Comparison of ENCODE assay signal across 1 cellular context in genomic region chr6:131756039-131756438, GRCh38.
TF ChIP-seq lines count a peak whose summit lies in the region.

No MANE protein-coding gene starts in this region.

TF ChIP-seq in HepG2, 621 proteins besides CTCF, POLR2A, EP300 and RAD21:
- TF ChIP-seq CREBL2 (CRISPR knock-in tag; IDR thresholded peaks at IDR 0.05; ENCODE audit: borderline replicate concordance) (no peak), ZNF547 (CRISPR knock-in tag; IDR thresholded peaks at IDR 0.05) (no peak), GTF2F1 (IDR thresholded peaks at IDR 0.05; ENCODE audit: low read length) (no peak), YY1 (IDR thresholded peaks at IDR 0.05; ENCODE audit: insufficient read depth, insufficient replicate concordance, low read depth, low read length) (no peak), THYN1 (CRISPR knock-in tag; IDR thresholded peaks at IDR 0.05; ENCODE audit: borderline replicate concordance, low read depth) (no peak), ZNF615 (CRISPR knock-in tag; IDR thresholded peaks at IDR 0.05; ENCODE audit: borderline replicate concordance) (no peak), NCOR1 (IDR thresholded peaks at IDR 0.05; ENCODE audit: borderline replicate concordance, low read length) (no peak), KMT2B (CRISPR knock-in tag; IDR thresholded peaks at IDR 0.05) (no peak), ATF7 (IDR thresholded peaks at IDR 0.05) (0 out of 2 replicates have a peak, but pooled peaks have one; percentile 15), ATF7 (CRISPR knock-in tag; IDR thresholded peaks at IDR 0.05) (no peak), ZNF512B (CRISPR knock-in tag; IDR thresholded peaks at IDR 0.05; ENCODE audit: borderline replicate concordance) (no peak), NCOA2 (CRISPR knock-in tag; IDR thresholded peaks at IDR 0.05) (0 out of 2 replicates have a peak, but pooled peaks have one; percentile 13), ZMYM2 (CRISPR knock-in tag; IDR thresholded peaks at IDR 0.05) (0 out of 2 replicates have a peak, but pooled peaks have one; percentile 10), SMAD3 (CRISPR knock-in tag; IDR thresholded peaks at IDR 0.05) (no peak), IRF1 (CRISPR knock-in tag; IDR thresholded peaks at IDR 0.05; ENCODE audit: low read depth) (no peak), MED1 (CRISPR knock-in tag; IDR thresholded peaks at IDR 0.05) (peak; percentile 7; the same call in 1 of the 2 replicates), MXD1 (CRISPR knock-in tag; IDR thresholded peaks at IDR 0.05) (no peak), CEBPB (IDR thresholded peaks at IDR 0.05; ENCODE audit: borderline replicate concordance, low read depth, low read length) (peak; percentile 18; the same call in 1 of the 2 replicates), KLF6 (CRISPR knock-in tag; IDR thresholded peaks at IDR 0.05) (0 out of 2 replicates have a peak, but pooled peaks have one; percentile 29), ZNF839 (CRISPR knock-in tag; IDR thresholded peaks at IDR 0.05; ENCODE audit: borderline replicate concordance) (no peak), PPARG (CRISPR knock-in tag; conservative IDR thresholded peaks at IDR 0.05) (0 out of 2 replicates have a peak, but pooled peaks have one; percentile 10), ZNF772 (CRISPR knock-in tag; IDR thresholded peaks at IDR 0.05) (no peak), ZBTB4 (CRISPR knock-in tag; IDR thresholded peaks at IDR 0.05; ENCODE audit: borderline replicate concordance) (no peak), MIXL1 (CRISPR knock-in tag; IDR thresholded peaks at IDR 0.05) (no peak), ZBTB25 (CRISPR knock-in tag; IDR thresholded peaks at IDR 0.05) (no peak), ZFYVE20 (CRISPR knock-in tag; IDR thresholded peaks at IDR 0.05; ENCODE audit: borderline replicate concordance, low read depth) (no peak), ZNF264 (CRISPR knock-in tag; IDR thresholded peaks at IDR 0.05) (0 out of 2 replicates have a peak, but pooled peaks have one; percentile 26), MNT (IDR thresholded peaks at IDR 0.05) (no peak), ZFY (CRISPR knock-in tag; IDR thresholded peaks at IDR 0.05) (0 out of 2 replicates have a peak, but pooled peaks have one; percentile 24), HIC2 (CRISPR knock-in tag; IDR thresholded peaks at IDR 0.05; ENCODE audit: low read depth) (no peak), SCMH1 (CRISPR knock-in tag; IDR thresholded peaks at IDR 0.05; ENCODE audit: borderline replicate concordance) (no peak), ZNF644 (CRISPR knock-in tag; IDR thresholded peaks at IDR 0.05; ENCODE audit: low read depth) (no peak), ZSCAN29 (CRISPR knock-in tag; conservative IDR thresholded peaks at IDR 0.05) (no peak), HOXA5 (CRISPR knock-in tag; IDR thresholded peaks at IDR 0.05) (0 out of 2 replicates have a peak, but pooled peaks have one; percentile 35), TEAD3 (CRISPR knock-in tag; optimal IDR thresholded peaks at IDR 0.05; ENCODE audit: borderline replicate concordance) (no peak), MED8 (CRISPR knock-in tag; IDR thresholded peaks at IDR 0.05; ENCODE audit: insufficient replicate concordance) (no peak), ZFAT (CRISPR knock-in tag; conservative IDR thresholded peaks at IDR 0.05) (no peak), ZBTB37 (CRISPR knock-in tag; IDR thresholded peaks at IDR 0.05) (no peak), ZBTB26 (CRISPR knock-in tag; IDR thresholded peaks at IDR 0.05; ENCODE audit: borderline replicate concordance) (no peak), AGO2 (optimal IDR thresholded peaks at IDR 0.05; ENCODE audit: low read depth, low read length) (no peak), STAT5B (CRISPR knock-in tag; IDR thresholded peaks at IDR 0.05) (no peak), KAT8 (CRISPR knock-in tag; IDR thresholded peaks at IDR 0.05) (no peak)
